ENCODE assay signal across 13 cellular contexts in the genomic region with DNA sequence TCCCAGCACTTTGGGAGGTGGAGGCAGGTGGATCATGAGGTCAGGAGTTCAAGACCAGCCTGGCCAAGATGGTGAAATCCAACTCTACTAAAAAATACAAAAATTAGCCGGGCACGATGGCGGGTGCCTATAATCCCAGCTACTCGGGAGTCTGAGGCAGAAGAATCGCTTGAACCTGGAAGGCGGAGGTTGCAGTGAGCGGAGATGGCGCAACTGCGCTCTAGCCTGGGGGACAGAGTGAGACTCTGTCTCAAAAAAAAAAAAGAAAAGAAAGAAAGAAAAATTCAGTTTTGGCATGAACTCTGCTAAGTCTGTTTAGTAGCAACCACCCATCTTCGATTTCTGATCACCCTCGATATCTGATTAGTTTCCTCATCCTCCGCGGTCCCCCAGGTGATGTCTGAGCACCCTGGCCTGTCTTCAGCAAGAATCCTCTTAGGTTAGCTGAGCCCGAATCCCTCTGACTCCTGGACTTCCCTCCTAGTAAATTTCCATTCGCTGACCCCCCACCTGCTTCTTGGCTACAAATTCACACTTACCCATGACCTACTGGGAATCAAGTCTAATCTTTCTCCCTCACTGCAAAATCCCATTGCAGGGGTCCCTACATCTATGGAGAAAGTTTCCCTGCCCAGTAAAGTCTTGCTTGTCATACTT. TPM values are rescaled to one million over a fixed set of nuclear protein-coding genes. Genes with fewer than 3 reads are reported as not detected.
DNase-seq lines count a peak whose midpoint lies in the region; ATAC-seq, FAIRE-seq and TF ChIP-seq lines count a peak whose summit lies in the region.
"Had no signal": no experiment of that assay in that cellular context is flagged by ENCODE, and none has a peak within 500 bp of the region (broad histone marks: within the 10 kb centered on the region; RNA-seq: fewer than 3 reads in every experiment).

No MANE protein-coding gene starts in this region.

- POLR2A ChIA-PET in WTC11 (lab: Charles Lee) = interaction anchor here (0.7 to 2.5 kb wide), 2 partner anchors 24 to 119 kb away, joined by 3 to 14 read pairs; no protein-coding TSS in a partner anchor

- no peaks in the 10 kb centered on the region for H3K36me3 Mint-ChIP-seq in WTC11
- H3K36me3 Mint-ChIP-seq: natural killer cell treated with Interleukin-12 subunit alpha and Interleukin-12 subunit beta and Interleukin-15 and Interleukin-18, amount 100 ng/mL, for 72 hours had no signal

- no peak overlapping the region; the same call in 1 of the 2 replicates for H3K27ac Mint-ChIP-seq in WTC11
- H3K27ac Mint-ChIP-seq: natural killer cell treated with Interleukin-12 subunit alpha and Interleukin-12 subunit beta and Interleukin-15 and Interleukin-18, amount 100 ng/mL, for 72 hours had no signal

- H3K4me2 ChIP-seq in BLaER1 = peak overlapping the region; percentile 64
- H3K4me2 ChIP-seq: KMS-11 had no signal

- intact Hi-C loops in gastrocnemius medialis (cut with DNase I; ENCODE audit: low total_unique reads) = loop anchor here (1.0 to 10.0 kb wide), 4 partner anchors 20 to 1043 kb away; a partner anchor contains a TSS

- H3K27ac ChIP-seq in BLaER1 (no peak overlapping the region), gastrocnemius medialis (peak overlapping the region; percentile 97 to 100 (median 98))
- H3K27ac ChIP-seq: KMS-11 had no signal

- no peaks in the 10 kb centered on the region for H4K20me1 ChIP-seq in BLaER1

- H3K4me3 ChIP-seq in BLaER1 (no peak overlapping the region), gastrocnemius medialis (peak overlapping the region in 3 of 4 donors; percentile 7 to 95 (median 11))

- peaks cover 12% of the 10 kb centered on the region for H3K4me1 ChIP-seq in BLaER1
- peaks cover 31 to 32% of the 10 kb centered on the region in 2 donors for H3K4me1 ChIP-seq in gastrocnemius medialis

- no peak for FAIRE-seq in D721Med (lab: Jason Lieb, UNC)
- FAIRE-seq: keratinocyte had no signal

- H3K27me3 ChIP-seq in BLaER1 (0 out of 2 replicates have a peak, but pooled peaks cover 3% of the 10 kb centered on the region), gastrocnemius medialis (no peaks in the 10 kb centered on the region)

- CTCF ChIA-PET in WTC11 (lab: Charles Lee) = interaction anchor here (1.1 to 2.8 kb wide), 5 partner anchors 22 to 235 kb away, joined by 3 to 24 read pairs (median 6); no protein-coding TSS in a partner anchor

- H3K4me1 Mint-ChIP-seq in WTC11 = peaks cover 50% of the 10 kb centered on the region

- no peak overlapping the region for H3K9ac ChIP-seq in BLaER1
- H3K9ac ChIP-seq: KMS-11 had no signal

- in situ Hi-C loops in gastrocnemius medialis (cut with MboI; ENCODE audit: low sequenced_read_pairs in 4 of 4) = no loop called here

- H3K4me3 Mint-ChIP-seq in WTC11 = no peak overlapping the region
- H3K4me3 Mint-ChIP-seq: natural killer cell treated with Interleukin-12 subunit alpha and Interleukin-12 subunit beta and Interleukin-15 and Interleukin-18, amount 100 ng/mL, for 72 hours had no signal

- H3K27me3 Mint-ChIP-seq in WTC11 (ENCODE audit: low read depth) = no peaks in the 10 kb centered on the region

- no peaks in the 10 kb centered on the region for H3K9me3 Mint-ChIP-seq in WTC11
- H3K9me3 Mint-ChIP-seq: natural killer cell treated with Interleukin-12 subunit alpha and Interleukin-12 subunit beta and Interleukin-15 and Interleukin-18, amount 100 ng/mL, for 72 hours had no signal

- H3K9me3 ChIP-seq in BLaER1 (no peaks in the 10 kb centered on the region), gastrocnemius medialis (no peaks in the 10 kb centered on the region)

- no peak for TF ChIP-seq CTCF in WTC11 (IDR thresholded peaks at IDR 0.05)
- no peak for TF ChIP-seq CTCF in gastrocnemius medialis (IDR thresholded peaks at IDR 0.05 in 4 of 5, conservative IDR thresholded peaks at IDR 0.05 in 1 of 5)
- TF ChIP-seq CTCF in D721Med (IDR thresholded peaks at IDR 0.05; ENCODE audit: insufficient read depth, missing control alignments) = no peak

- no peak for ATAC-seq in WTC11
- no peak for ATAC-seq in gastrocnemius medialis
- ATAC-seq: natural killer cell treated with Interleukin-12 subunit alpha and Interleukin-12 subunit beta and Interleukin-15 and Interleukin-18, amount 100 ng/mL, for 72 hours had no signal

- H3K36me3 ChIP-seq in BLaER1 (no peaks in the 10 kb centered on the region), gastrocnemius medialis (peaks cover 0 to 2% of the 10 kb centered on the region in 2 donors)

- DNase-seq in WTC11 (ENCODE audit: low spot score) = no peak
- DNase-seq in islet precursor cell = peak; percentile 74
- DNase-seq in gastrocnemius medialis = no peak
- no peak for DNase-seq in D721Med (ENCODE audit: insufficient read length, low spot score)
- no peak for DNase-seq in SW480 (ENCODE audit: low spot score)
- no peak for DNase-seq in Kasumi-1 (lab: John Stamatoyannopoulos, UW)
- no peak for DNase-seq in NCI-H2196 (lab: John Stamatoyannopoulos, UW; ENCODE audit: unreplicated experiment)
- DNase-seq: activated T-cell treated with anti-CD3 and anti-CD28 coated beads, Interleukin-2, amount 50 U/mL, for 1 hour; T-helper 1 cell had no signal

- no peak for TF ChIP-seq POLR2A in gastrocnemius medialis (IDR thresholded peaks at IDR 0.05)

TF ChIP-seq in WTC11, 78 proteins besides CTCF, POLR2A, EP300 and RAD21:
- no peak for TF ChIP-seq SP1 (CRISPR knock-in tag; conservative IDR thresholded peaks at IDR 0.05)
- TF ChIP-seq CBFB (CRISPR knock-in tag; IDR thresholded peaks at IDR 0.05; ENCODE audit: low read depth) = no peak
- TF ChIP-seq FOXK1 (CRISPR knock-in tag; IDR thresholded peaks at IDR 0.05) = no peak
- TF ChIP-seq, protein P1, sequence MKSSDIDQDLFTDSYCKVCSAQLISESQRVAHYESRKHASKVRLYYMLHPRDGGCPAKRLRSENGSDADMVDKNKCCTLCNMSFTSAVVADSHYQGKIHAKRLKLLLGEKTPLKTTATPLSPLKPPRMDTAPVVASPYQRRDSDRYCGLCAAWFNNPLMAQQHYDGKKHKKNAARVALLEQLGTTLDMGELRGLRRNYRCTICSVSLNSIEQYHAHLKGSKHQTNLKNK (CRISPR knock-in tag; IDR thresholded peaks at IDR 0.05) = no peak
- TF ChIP-seq ZNF121 (CRISPR knock-in tag; IDR thresholded peaks at IDR 0.05) = 0 out of 2 replicates have a peak, but pooled peaks have one; percentile 17
- TF ChIP-seq GRHL2 (CRISPR knock-in tag; IDR thresholded peaks at IDR 0.05; ENCODE audit: insufficient replicate concordance, severe bottlenecking) = no peak
- TF ChIP-seq, protein P2, sequence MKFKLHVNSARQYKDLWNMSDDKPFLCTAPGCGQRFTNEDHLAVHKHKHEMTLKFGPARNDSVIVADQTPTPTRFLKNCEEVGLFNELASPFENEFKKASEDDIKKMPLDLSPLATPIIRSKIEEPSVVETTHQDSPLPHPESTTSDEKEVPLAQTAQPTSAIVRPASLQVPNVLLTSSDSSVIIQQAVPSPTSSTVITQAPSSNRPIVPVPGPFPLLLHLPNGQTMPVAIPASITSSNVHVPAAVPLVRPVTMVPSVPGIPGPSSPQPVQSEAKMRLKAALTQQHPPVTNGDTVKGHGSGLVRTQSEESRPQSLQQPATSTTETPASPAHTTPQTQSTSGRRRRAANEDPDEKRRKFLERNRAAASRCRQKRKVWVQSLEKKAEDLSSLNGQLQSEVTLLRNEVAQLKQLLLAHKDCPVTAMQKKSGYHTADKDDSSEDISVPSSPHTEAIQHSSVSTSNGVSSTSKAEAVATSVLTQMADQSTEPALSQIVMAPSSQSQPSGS (CRISPR knock-in tag; IDR thresholded peaks at IDR 0.05; ENCODE audit: borderline replicate concordance, low read depth) = no peak

RNA-seq across cellular contexts. Expression of a gene that starts 0.9 kb away (rescaled TPM):
- 6.7 to 7.6 TPM (median 7.6 TPM) in 3 replicates for total RNA-seq in WTC11 (2021)
- 100 to 1,000 TPM; 552 to 742 (median 604) TPM for total RNA-seq in gastrocnemius medialis
- total RNA-seq: natural killer cell treated with Interleukin-12 subunit alpha and Interleukin-12 subunit beta and Interleukin-15 and Interleukin-18, amount 100 ng/mL, for 72 hours had no signal

Comparison
In these comparisons a context has a peak if more than half of its experiments do, and no peak if none do; other contexts are left out.
1. RNA of a gene that starts 0.9 kb away (total RNA-seq): 552 to 742 TPM in gastrocnemius medialis; 6.7 to 7.6 TPM in WTC11; every median in the first group is over 10 times any median in the second.